In genomic region chr1:149646360-149647017, GRCh38 we compare ENCODE assay signal across 7 cellular contexts.
DNase-seq lines count a peak whose midpoint lies in the region; ATAC-seq and TF ChIP-seq lines count a peak whose summit lies in the region.
"Not testable (repeated sequence)": the region's sequence is repeated elsewhere in the genome, so short reads cannot be mapped to it uniquely, and the experiment has no call there.

No MANE protein-coding gene starts in this region.

- H3K27me3 Mint-ChIP-seq in GM23338 (ENCODE audit: insufficient read depth, low read depth, poor library complexity); activated CD4-positive, alpha-beta T cell treated with anti-CD3 and anti-CD28 coated beads, Interleukin-2, amount 10 ng/mL, durations not matched to agents 24 days and 14 days; activated naive CD8-positive, alpha-beta T cell treated with anti-CD3 and anti-CD28 coated beads, Interleukin-2, amount 50 U/mL, for 24 hours; endothelial cell (ENCODE audit: unreplicated experiment); naive thymus-derived CD4-positive, alpha-beta T cell: not testable (repeated sequence)

- not testable (repeated sequence) for H3K9me3 ChIP-seq in iPS-15b (ENCODE audit: control insufficient read depth, insufficient read depth, low read length); naive thymus-derived CD4-positive, alpha-beta T cell (ENCODE audit: control insufficient read depth in 2 of 3, low read length in 3 of 3)

- not testable (repeated sequence) for H3K9ac ChIP-seq in iPS-15b (ENCODE audit: low read depth, low read length)

- H3K4me3 Mint-ChIP-seq in GM23338 (peak overlapping the region; percentile 84), endothelial cell (ENCODE audit: unreplicated experiment) (peak overlapping the region; percentile 78)
- peak overlapping the region; percentile 87 for H3K4me3 Mint-ChIP-seq in activated CD4-positive, alpha-beta T cell treated with anti-CD3 and anti-CD28 coated beads, Interleukin-2, amount 10 ng/mL, durations not matched to agents 24 days and 14 days
- H3K4me3 Mint-ChIP-seq in activated naive CD8-positive, alpha-beta T cell treated with anti-CD3 and anti-CD28 coated beads, Interleukin-2, amount 50 U/mL, for 24 hours: peak overlapping the region; percentile 83
- H3K4me3 Mint-ChIP-seq in naive thymus-derived CD4-positive, alpha-beta T cell: peak overlapping the region; percentile 84 to 95 (median 90)

- H3K4me1 ChIP-seq in GM23338 (ENCODE audit: insufficient read depth); iPS-15b (ENCODE audit: control insufficient read depth, insufficient read depth, low read length); naive thymus-derived CD4-positive, alpha-beta T cell (ENCODE audit: control insufficient read depth in 2 of 2, insufficient read depth in 2 of 2, low read length in 2 of 2): not testable (repeated sequence)

- not testable (repeated sequence) for TF ChIP-seq CTCF in GM23338 (conservative IDR thresholded peaks at IDR 0.05; ENCODE audit: low read depth in 2 of 2); endothelial cell (IDR thresholded peaks at IDR 0.05; ENCODE audit: unreplicated experiment)

- H3K9me2 ChIP-seq in GM23338 (ENCODE audit: insufficient read depth): not testable (repeated sequence)

- intact Hi-C loops in activated CD4-positive, alpha-beta T cell treated with anti-CD3 and anti-CD28 coated beads, Interleukin-2, amount 10 ng/mL, durations not matched to agents 24 days and 14 days (cut with micrococcal nuclease); naive thymus-derived CD4-positive, alpha-beta T cell (cut with micrococcal nuclease): not testable (repeated sequence)

- not testable (repeated sequence) for H2AFZ ChIP-seq in GM23338

- not testable (repeated sequence) for H3K4me1 Mint-ChIP-seq in GM23338; activated CD4-positive, alpha-beta T cell treated with anti-CD3 and anti-CD28 coated beads, Interleukin-2, amount 10 ng/mL, durations not matched to agents 24 days and 14 days; endothelial cell (ENCODE audit: unreplicated experiment)
- peaks cover 10% of the 10 kb centered on the region for H3K4me1 Mint-ChIP-seq in activated naive CD8-positive, alpha-beta T cell treated with anti-CD3 and anti-CD28 coated beads, Interleukin-2, amount 50 U/mL, for 24 hours
- peaks cover 4 to 21% (median 14%) of the 10 kb centered on the region in 7 donors for H3K4me1 Mint-ChIP-seq in naive thymus-derived CD4-positive, alpha-beta T cell

- peaks cover 10% of the 10 kb centered on the region for H3K27me3 ChIP-seq in GM23338 (ENCODE audit: insufficient read depth)
- not testable (repeated sequence) for H3K27me3 ChIP-seq in iPS-15b (ENCODE audit: control insufficient read depth, insufficient read depth, low read length); naive thymus-derived CD4-positive, alpha-beta T cell (ENCODE audit: control insufficient read depth in 2 of 2, insufficient read depth in 2 of 2, low read length in 2 of 2)

- DNase-seq in GM23338 (ENCODE audit: low spot score) (peak; percentile 44), endothelial cell (ENCODE audit: low spot score) (peak; percentile 17)
- DNase-seq in activated CD4-positive, alpha-beta T cell treated with anti-CD3 and anti-CD28 coated beads, Interleukin-2, amount 10 ng/mL, durations not matched to agents 24 days and 14 days: peak; percentile 60
- peak; percentile 23 for DNase-seq in activated naive CD8-positive, alpha-beta T cell treated with anti-CD3 and anti-CD28 coated beads, Interleukin-2, amount 50 U/mL, for 24 hours
- DNase-seq in naive thymus-derived CD4-positive, alpha-beta T cell: peak in 3 of 9 donors; percentile 16 to 23 (median 20)
- DNase-seq in stimulated activated CD4-positive, alpha-beta T cell treated with anti-CD3 and anti-CD28 coated beads, Interleukin-2, amount 100 ng/mL, for 24 hours: peak; percentile 22 to 34

- H3K4me2 ChIP-seq in GM23338: peak overlapping the region; percentile 88

- H3K27ac ChIP-seq in GM23338 (ENCODE audit: low read depth): not testable (repeated sequence)
- H3K27ac ChIP-seq in naive thymus-derived CD4-positive, alpha-beta T cell (ENCODE audit: low read depth, low read length): peak overlapping the region; percentile 53

- H3K27ac Mint-ChIP-seq in GM23338: not testable (repeated sequence)
- H3K27ac Mint-ChIP-seq in activated CD4-positive, alpha-beta T cell treated with anti-CD3 and anti-CD28 coated beads, Interleukin-2, amount 10 ng/mL, durations not matched to agents 24 days and 14 days: peak overlapping the region; percentile 72
- H3K27ac Mint-ChIP-seq in activated naive CD8-positive, alpha-beta T cell treated with anti-CD3 and anti-CD28 coated beads, Interleukin-2, amount 50 U/mL, for 24 hours: peak overlapping the region; percentile 76
- peak overlapping the region; percentile 20 for H3K27ac Mint-ChIP-seq in endothelial cell (ENCODE audit: unreplicated experiment)
- H3K27ac Mint-ChIP-seq in naive thymus-derived CD4-positive, alpha-beta T cell: peak overlapping the region; percentile 69 to 93 (median 88)

- H3K36me3 ChIP-seq in GM23338 (ENCODE audit: insufficient read depth); iPS-15b (ENCODE audit: control insufficient read depth, insufficient read depth, low read length); naive thymus-derived CD4-positive, alpha-beta T cell (ENCODE audit: control insufficient read depth in 2 of 3, insufficient read depth in 3 of 3, low read length in 3 of 3): not testable (repeated sequence)

- ATAC-seq in GM23338: peak; percentile 92
- ATAC-seq in activated naive CD8-positive, alpha-beta T cell treated with anti-CD3 and anti-CD28 coated beads, Interleukin-2, amount 50 U/mL, for 24 hours: peak; percentile 40
- peak; percentile 66 for ATAC-seq in naive thymus-derived CD4-positive, alpha-beta T cell

- not testable (repeated sequence) for H3K9me3 Mint-ChIP-seq in GM23338; activated CD4-positive, alpha-beta T cell treated with anti-CD3 and anti-CD28 coated beads, Interleukin-2, amount 10 ng/mL, durations not matched to agents 24 days and 14 days; activated naive CD8-positive, alpha-beta T cell treated with anti-CD3 and anti-CD28 coated beads, Interleukin-2, amount 50 U/mL, for 24 hours; endothelial cell (ENCODE audit: unreplicated experiment); naive thymus-derived CD4-positive, alpha-beta T cell

- CTCF ChIA-PET in naive thymus-derived CD4-positive, alpha-beta T cell (lab: Charles Lee): not testable (repeated sequence)

- not testable (repeated sequence) for H3K79me2 ChIP-seq in GM23338 (replicated peaks; ENCODE audit: insufficient read depth)

- H3K4me3 ChIP-seq in GM23338 (peak overlapping the region; percentile 78), iPS-15b (ENCODE audit: low read depth, low read length) (peak overlapping the region; percentile 46)
- H3K4me3 ChIP-seq in naive thymus-derived CD4-positive, alpha-beta T cell (ENCODE audit: low read length): peak overlapping the region; percentile 37

- not testable (repeated sequence) for H3F3A ChIP-seq in GM23338 (replicated peaks; ENCODE audit: low read depth)

- POLR2A ChIA-PET in naive thymus-derived CD4-positive, alpha-beta T cell (lab: Charles Lee): not testable (repeated sequence)

- not testable (repeated sequence) for H3K36me3 Mint-ChIP-seq in GM23338 (ENCODE audit: low read depth); activated CD4-positive, alpha-beta T cell treated with anti-CD3 and anti-CD28 coated beads, Interleukin-2, amount 10 ng/mL, durations not matched to agents 24 days and 14 days (ENCODE audit: low read depth); activated naive CD8-positive, alpha-beta T cell treated with anti-CD3 and anti-CD28 coated beads, Interleukin-2, amount 50 U/mL, for 24 hours (ENCODE audit: low read depth); endothelial cell (ENCODE audit: low read depth, unreplicated experiment)
- H3K36me3 Mint-ChIP-seq in naive thymus-derived CD4-positive, alpha-beta T cell: peaks cover 0 to 14% (median 5%) of the 10 kb centered on the region in 5 donors

- not testable (repeated sequence) for H4K20me1 ChIP-seq in GM23338 (replicated peaks; ENCODE audit: insufficient read depth)

TF ChIP-seq in GM23338, 12 proteins besides CTCF, POLR2A, EP300 and RAD21:
- TF ChIP-seq POLR2AphosphoS5 (IDR thresholded peaks at IDR 0.05; ENCODE audit: low read depth): 0 out of 2 replicates have a peak, but pooled peaks have one; percentile 30
TF ChIP-seq in GM23338: peak in this region for 1; not testable (repeated sequence) for 11.

Comparison
In these comparisons a context has a peak if more than half of its experiments do, and no peak if none do; other contexts are left out.
1. ATAC-seq: peak in every context shown above with its lines; median percentile 92 in GM23338; 66 in naive thymus-derived CD4-positive, alpha-beta T cell; 40 in activated naive CD8-positive, alpha-beta T cell treated with anti-CD3 and anti-CD28 coated beads, Interleukin-2, amount 50 U/mL, for 24 hours.